30 cellular contexts compared by ENCODE assay signal in genomic region chr1:183961132-183961531, GRCh38.
"Had no signal": no experiment of that assay in that cellular context is flagged by ENCODE, and none has a peak within 500 bp of the region (broad histone marks: within the 10 kb centered on the region; RNA-seq: fewer than 3 reads in every experiment).

No MANE protein-coding gene starts in this region.

- ATAC-seq: naive thymus-derived CD8-positive, alpha-beta T cell; natural killer cell treated with Interleukin-12 subunit alpha and Interleukin-12 subunit beta and Interleukin-15 and Interleukin-18, amount 100 ng/mL, for 72 hours; psoas muscle; right cardiac atrium; sciatic nerve; stimulated activated memory B cell treated with anti-CD40 and anti-IgM and Interleukin-4, amounts not matched to agents 10 μg/mL and 1 μg/mL and 100 μg/mL, for 72 hours; stimulated activated naive CD8-positive, alpha-beta T cell treated with anti-CD3 and anti-CD28 coated beads, Interleukin-15, amount 100 ng/mL, for 72 hours; stimulated activated naive CD8-positive, alpha-beta T cell treated with anti-CD3 and anti-CD28 coated beads, Interleukin-15, Interleukin-2, amounts not matched to agents 100 U/mL and 50 U/mL, for 24 hours; upper lobe of right lung had no signal

- H3K27ac ChIP-seq: neutrophil, ovary, parathyroid adenoma, psoas muscle, skin epidermis, spleen, suprapubic skin, tibial artery, transverse colon, upper lobe of right lung, uterus had no signal

- DNase-seq: naive thymus-derived CD8-positive, alpha-beta T cell; nephron progenitor cell; nucleus accumbens; ovary; posterior cingulate gyrus; psoas muscle; right cardiac atrium; spleen; stimulated activated CD4-positive, alpha-beta T cell treated with anti-CD3 and anti-CD28 coated beads, Interleukin-12 subunit alpha, Interleukin-12 subunit beta, amount 100 ng/mL, for 4 hours; stimulated activated CD4-positive, alpha-beta T cell treated with anti-CD3 and anti-CD28 coated beads, Interleukin-1b, Interleukin-23, amount 100 ng/mL, for 48 hours; stimulated activated CD4-positive, alpha-beta T cell treated with anti-CD3 and anti-CD28 coated beads, Interleukin-4, amount 100 ng/mL, for 1 hour; stimulated activated CD4-positive, alpha-beta T cell treated with anti-CD3 and anti-CD28 coated beads, Interleukin-4, amount 100 ng/mL, for 4 hours; stimulated activated CD8-positive, alpha-beta memory T cell treated with anti-CD3 and anti-CD28 coated beads, Interleukin-4, amount 100 ng/mL, for 48 hours; stimulated activated naive CD4-positive, alpha-beta T cell; stimulated activated naive CD8-positive, alpha-beta T cell treated with anti-CD3 and anti-CD28 coated beads, Interleukin-15, amount 100 ng/mL, for 72 hours; stimulated activated naive CD8-positive, alpha-beta T cell treated with anti-CD3 and anti-CD28 coated beads, Interleukin-15, Interleukin-2, amounts not matched to agents 100 U/mL and 50 U/mL, for 24 hours; substantia nigra; testis; tibial artery; transverse colon; upper lobe of right lung; uterus had no signal

- H2AFZ ChIP-seq: parathyroid adenoma had no signal

- H3K4me1 ChIP-seq: parathyroid adenoma, psoas muscle, suprapubic skin, tibial artery, uterus had no signal

- H3K4me2 ChIP-seq: smooth muscle cell had no signal

- H3K27me3 ChIP-seq: neutrophil, ovary, suprapubic skin, testis, tibial artery, transverse colon, upper lobe of right lung, uterus had no signal

- H3K79me2 ChIP-seq: parathyroid adenoma had no signal

- H3K9me3 ChIP-seq: neutrophil, ovary, psoas muscle, spleen, suprapubic skin, testis, tibial artery, transverse colon, upper lobe of right lung, uterus had no signal

- H3K4me3 ChIP-seq: ovary, psoas muscle, skin epidermis, smooth muscle cell, spleen, suprapubic skin, testis, tibial artery, transverse colon, upper lobe of right lung, uterus had no signal

- H3K36me3 ChIP-seq: neutrophil, ovary, spleen, suprapubic skin, tibial artery, transverse colon, upper lobe of right lung, uterus had no signal

- H3K9ac ChIP-seq: parathyroid adenoma had no signal
